In genomic region chrX:63755892-63756291, GRCh38 we compare ENCODE assay signal across 9 cellular contexts. TPM values are rescaled to one million over a fixed set of nuclear protein-coding genes. Genes with fewer than 3 reads are reported as not detected.
A peak's percentile ranks its signal among the peaks of the same experiment; 100 is the strongest.
DNase-seq lines count a peak whose midpoint lies in the region; ATAC-seq and TF ChIP-seq lines count a peak whose summit lies in the region.
"Had no signal": no experiment of that assay in that cellular context is flagged by ENCODE, and none has a peak within 500 bp of the region (broad histone marks: within the 10 kb centered on the region; RNA-seq: fewer than 3 reads in every experiment).

No MANE protein-coding gene starts in this region.

- DNase-seq in CD4-positive, CD25-positive, alpha-beta regulatory T cell = no peak
- no peak for DNase-seq in activated CD8-positive, alpha-beta T cell treated with anti-CD3 and anti-CD28 coated beads for 36 hours
- no peak for DNase-seq in mesenchymal stem cell
- no peak for DNase-seq in A673 (ENCODE audit: low spot score)
- no peak for DNase-seq in glutamatergic neuron
- DNase-seq: aorta had no signal

- H3K9me3 ChIP-seq in CD4-positive, CD25-positive, alpha-beta regulatory T cell (ENCODE audit: control insufficient read depth in 2 of 2, low read length in 2 of 2) = no peaks in the 10 kb centered on the region
- H3K9me3 ChIP-seq in mesenchymal stem cell (ENCODE audit: control insufficient read depth, low read length) (no peaks in the 10 kb centered on the region), A673 (ENCODE audit: low read depth, low read length, poor library complexity, severe bottlenecking) (no peaks in the 10 kb centered on the region)

- no peak overlapping the region for H3K27ac Mint-ChIP-seq in CD4-positive, CD25-positive, alpha-beta regulatory T cell
- H3K27ac Mint-ChIP-seq in activated CD8-positive, alpha-beta T cell treated with anti-CD3 and anti-CD28 coated beads for 36 hours = peak overlapping the region; percentile 20
- no peak overlapping the region for H3K27ac Mint-ChIP-seq in glutamatergic neuron (ENCODE audit: unreplicated experiment)

- H3K23ac ChIP-seq in mesenchymal stem cell (ENCODE audit: low read length in 2 of 2) = no peak overlapping the region

- no peak overlapping the region for H2AFZ ChIP-seq in mesenchymal stem cell (ENCODE audit: low read depth, low read length)

- no peak for ATAC-seq in CD4-positive, CD25-positive, alpha-beta regulatory T cell (ENCODE audit: low read depth in 2 of 2)
- ATAC-seq in HG02642 (IDR thresholded peaks at IDR 0.05; ENCODE audit: poor library complexity, unreplicated experiment) (peak; percentile 27), HG02970 (IDR thresholded peaks at IDR 0.05; ENCODE audit: low FRiP score, unreplicated experiment) (no peak), HG02938 (IDR thresholded peaks at IDR 0.05; ENCODE audit: unreplicated experiment) (no peak)
- peak; percentile 11 for ATAC-seq in activated CD8-positive, alpha-beta T cell treated with anti-CD3 and anti-CD28 coated beads for 36 hours

- no peak for TF ChIP-seq CTCF in activated CD8-positive, alpha-beta T cell treated with anti-CD3 and anti-CD28 coated beads for 36 hours (IDR thresholded peaks at IDR 0.05)
- TF ChIP-seq CTCF in A673 (conservative IDR thresholded peaks at IDR 0.05; ENCODE audit: low read depth, low read length) (no peak), glutamatergic neuron (IDR thresholded peaks at IDR 0.05; ENCODE audit: partially characterized antibody, unreplicated experiment) (no peak)

- H2BK120ac ChIP-seq in mesenchymal stem cell (ENCODE audit: low read depth, low read length) = no peak overlapping the region

- H2BK5ac ChIP-seq in mesenchymal stem cell (ENCODE audit: low read depth, low read length, poor library complexity, severe bottlenecking) = no peak overlapping the region

- POLR2A ChIA-PET in activated CD8-positive, alpha-beta T cell treated with anti-CD3 and anti-CD28 coated beads for 36 hours (lab: Charles Lee) = interaction anchor here (2.3 kb wide), 1 partner anchor 9 kb away, joined by 9 read pairs; no protein-coding TSS in a partner anchor
- POLR2A ChIA-PET in A673 (lab: Charles Lee; ENCODE audit: low non-redundant PET) = no interaction called here

- no peak overlapping the region for H3K4ac ChIP-seq in mesenchymal stem cell (ENCODE audit: low read depth in 1 of 2, low read length in 2 of 2)

- H4K91ac ChIP-seq in mesenchymal stem cell (ENCODE audit: low read length) = no peak overlapping the region

- no peak overlapping the region for H2BK12ac ChIP-seq in mesenchymal stem cell (ENCODE audit: low read length in 2 of 2)

- no peak overlapping the region for H4K8ac ChIP-seq in mesenchymal stem cell (ENCODE audit: low read length)

- H2BK15ac ChIP-seq in mesenchymal stem cell (ENCODE audit: low read depth, poor library complexity, severe bottlenecking) = no peak overlapping the region

- no peak overlapping the region for H2AK5ac ChIP-seq in mesenchymal stem cell (ENCODE audit: low read length, severe bottlenecking)

- H3K9ac ChIP-seq in mesenchymal stem cell (ENCODE audit: low read length) = peak overlapping the region; percentile 84

- BruUV-seq in A673 (replicated peaks; lab: Mats Ljungman, UMichigan) = no TSS peak

- H3K9me3 Mint-ChIP-seq in CD4-positive, CD25-positive, alpha-beta regulatory T cell = peaks cover 0 to 1% (median 0%) of the 10 kb centered on the region in 7 donors
- H3K9me3 Mint-ChIP-seq in activated CD8-positive, alpha-beta T cell treated with anti-CD3 and anti-CD28 coated beads for 36 hours = no peaks in the 10 kb centered on the region
- H3K9me3 Mint-ChIP-seq in glutamatergic neuron (ENCODE audit: unreplicated experiment) = peaks cover 23% of the 10 kb centered on the region

- no peaks in the 10 kb centered on the region for H3K36me3 ChIP-seq in CD4-positive, CD25-positive, alpha-beta regulatory T cell (ENCODE audit: control insufficient read depth, insufficient read depth, low read length)
- no peaks in the 10 kb centered on the region for H3K36me3 ChIP-seq in mesenchymal stem cell (ENCODE audit: control insufficient read depth in 1 of 2, insufficient read depth in 2 of 2, low read depth in 1 of 2, low read length in 2 of 2)
- no peaks in the 10 kb centered on the region for H3K36me3 ChIP-seq in A673 (ENCODE audit: insufficient read depth, low read length, poor library complexity, severe bottlenecking)

- no CpG with 5 or more reads among the region's 1 CpG for WGBS in mesenchymal stem cell

- peaks cover 16% of the 10 kb centered on the region for H3K4me1 ChIP-seq in CD4-positive, CD25-positive, alpha-beta regulatory T cell (ENCODE audit: control insufficient read depth, insufficient read depth, low read length, poor library complexity, severe bottlenecking)
- H3K4me1 ChIP-seq in mesenchymal stem cell (ENCODE audit: control insufficient read depth, insufficient read depth, low read depth, low read length) = peaks cover 1% of the 10 kb centered on the region
- no peaks in the 10 kb centered on the region for H3K4me1 ChIP-seq in A673 (ENCODE audit: insufficient read depth, low read length, poor library complexity, severe bottlenecking)

- intact Hi-C loops in activated CD8-positive, alpha-beta T cell treated with anti-CD3 and anti-CD28 coated beads for 36 hours (cut with micrococcal nuclease) = no loop called here
- intact Hi-C loops in A673 (cut with micrococcal nuclease; ENCODE audit: unreplicated experiment) = no loop called here

- no peaks in the 10 kb centered on the region for H3K27me3 ChIP-seq in CD4-positive, CD25-positive, alpha-beta regulatory T cell (ENCODE audit: control insufficient read depth, insufficient read depth, low read length)
- H3K27me3 ChIP-seq in mesenchymal stem cell (ENCODE audit: control insufficient read depth in 1 of 2, insufficient read depth in 1 of 2, low read length in 2 of 2) (peaks cover 0 to 3% of the 10 kb centered on the region in 2 experiments), A673 (replicated peaks; ENCODE audit: insufficient read depth, low read depth, low read length, poor library complexity) (no peaks in the 10 kb centered on the region)

- no peaks in the 10 kb centered on the region for H3K27me3 Mint-ChIP-seq in CD4-positive, CD25-positive, alpha-beta regulatory T cell
- no peaks in the 10 kb centered on the region for H3K27me3 Mint-ChIP-seq in activated CD8-positive, alpha-beta T cell treated with anti-CD3 and anti-CD28 coated beads for 36 hours
- no peaks in the 10 kb centered on the region for H3K27me3 Mint-ChIP-seq in glutamatergic neuron (ENCODE audit: unreplicated experiment)

- CTCF ChIA-PET in activated CD8-positive, alpha-beta T cell treated with anti-CD3 and anti-CD28 coated beads for 36 hours (lab: Charles Lee) = interaction anchor here (1.4 kb wide), 1 partner anchor 10 kb away, joined by 4 read pairs; no protein-coding TSS in a partner anchor
- CTCF ChIA-PET in A673 (lab: Charles Lee) = no interaction called here

- H3K4me2 ChIP-seq in mesenchymal stem cell (ENCODE audit: low read length, poor library complexity, severe bottlenecking) = peak overlapping the region; percentile 49

- no peak overlapping the region for H3K18ac ChIP-seq in mesenchymal stem cell (ENCODE audit: low read depth in 1 of 2, low read length in 2 of 2)

- peaks cover 0 to 30% (median 14%) of the 10 kb centered on the region in 4 donors for H3K4me1 Mint-ChIP-seq in CD4-positive, CD25-positive, alpha-beta regulatory T cell
- peaks cover 35% of the 10 kb centered on the region for H3K4me1 Mint-ChIP-seq in activated CD8-positive, alpha-beta T cell treated with anti-CD3 and anti-CD28 coated beads for 36 hours (ENCODE audit: low read depth)
- peaks cover 6% of the 10 kb centered on the region for H3K4me1 Mint-ChIP-seq in glutamatergic neuron (ENCODE audit: low read depth, unreplicated experiment)

- H3K4me3 Mint-ChIP-seq in CD4-positive, CD25-positive, alpha-beta regulatory T cell = peak overlapping the region in 2 of 4 donors; percentile 36 to 62
- peak overlapping the region; percentile 88 for H3K4me3 Mint-ChIP-seq in activated CD8-positive, alpha-beta T cell treated with anti-CD3 and anti-CD28 coated beads for 36 hours
- H3K4me3 Mint-ChIP-seq in glutamatergic neuron (ENCODE audit: unreplicated experiment) = no peak overlapping the region

- no peak overlapping the region for H3K27ac ChIP-seq in CD4-positive, CD25-positive, alpha-beta regulatory T cell (ENCODE audit: insufficient read depth, low read length, poor library complexity, severe bottlenecking)
- H3K27ac ChIP-seq in mesenchymal stem cell (ENCODE audit: low read length, poor library complexity, severe bottlenecking) (no peak overlapping the region), A673 (ENCODE audit: low read depth, low read length, poor library complexity, severe bottlenecking) (no peak overlapping the region)

- no peaks in the 10 kb centered on the region for H3K36me3 Mint-ChIP-seq in CD4-positive, CD25-positive, alpha-beta regulatory T cell
- H3K36me3 Mint-ChIP-seq in activated CD8-positive, alpha-beta T cell treated with anti-CD3 and anti-CD28 coated beads for 36 hours (ENCODE audit: low read depth) = no peaks in the 10 kb centered on the region
- no peaks in the 10 kb centered on the region for H3K36me3 Mint-ChIP-seq in glutamatergic neuron (ENCODE audit: unreplicated experiment)

- peak overlapping the region; percentile 73 for H3K4me3 ChIP-seq in CD4-positive, CD25-positive, alpha-beta regulatory T cell (ENCODE audit: low read depth, low read length)
- H3K4me3 ChIP-seq in mesenchymal stem cell (ENCODE audit: insufficient read depth in 1 of 2, low read depth in 1 of 2, low read length in 2 of 2) = peak overlapping the region in 1 of 2 experiments; percentile 80
- H3K4me3 ChIP-seq in A673 (ENCODE audit: low read depth, low read length, poor library complexity, severe bottlenecking) = no peak overlapping the region

- peaks cover 6% of the 10 kb centered on the region for H3K79me1 ChIP-seq in mesenchymal stem cell (replicated peaks; ENCODE audit: low read length, poor library complexity, severe bottlenecking)

- no peak overlapping the region for H3K14ac ChIP-seq in mesenchymal stem cell (ENCODE audit: low read length in 2 of 2)

RNA-seq across cellular contexts. Expression of gene ARHGEF9, which starts 29.1 kb away (rescaled TPM):
- 19.0 TPM for total RNA-seq in CD4-positive, CD25-positive, alpha-beta regulatory T cell
- 1 to 10 TPM; 4.5 to 9.4 (median 5.6) TPM for polyA plus RNA-seq in CD4-positive, CD25-positive, alpha-beta regulatory T cell
- 10 to 100 TPM; 16.5 to 19.4 TPM for total RNA-seq in activated CD8-positive, alpha-beta T cell treated with anti-CD3 and anti-CD28 coated beads for 36 hours
- polyA plus RNA-seq in mesenchymal stem cell (2013, experiment 1 of 2) = 18.5 TPM
- polyA plus RNA-seq in mesenchymal stem cell (2013, experiment 2 of 2) = 19.2 TPM
- total RNA-seq in A673 (2021) (8.9 and 10.3 TPM in 2 replicates), glutamatergic neuron (ENCODE audit: unreplicated experiment) (138 TPM)

Comparison
In these comparisons a context has a peak if more than half of its experiments do, and no peak if none do; other contexts are left out.
1. ATAC-seq: peak in HG02642 (single experiment) and activated CD8-positive, alpha-beta T cell treated with anti-CD3 and anti-CD28 coated beads for 36 hours (single experiment); none in CD4-positive, CD25-positive, alpha-beta regulatory T cell (0 of 2), HG02970 (single experiment) and HG02938 (single experiment).